ENCODE assay signal across 22 cellular contexts in the genomic region with DNA sequence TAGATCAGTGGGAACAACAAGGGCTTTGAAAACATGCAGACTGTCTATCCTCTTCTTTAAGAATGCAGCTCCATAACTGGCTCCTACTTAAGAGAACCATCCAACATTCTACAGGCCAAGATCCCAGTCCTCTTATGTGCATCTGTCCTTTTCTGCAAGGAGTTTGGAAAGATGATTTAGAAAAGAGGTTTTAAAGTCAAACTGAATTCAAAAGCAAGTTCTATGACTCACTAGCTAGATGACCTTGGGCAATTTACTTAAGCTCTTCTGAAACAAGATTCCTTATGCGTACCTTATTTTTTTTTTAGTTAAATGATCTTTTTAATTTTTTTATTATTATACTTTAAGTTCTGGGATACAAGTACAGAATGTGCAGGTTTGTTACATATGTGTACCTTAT. TPM values are rescaled to one million over a fixed set of nuclear protein-coding genes. Genes with fewer than 3 reads are reported as not detected.
DNase-seq lines count a peak whose midpoint lies in the region; TF ChIP-seq lines count a peak whose summit lies in the region.
"Had no signal": no experiment of that assay in that cellular context is flagged by ENCODE, and none has a peak within 500 bp of the region (broad histone marks: within the 10 kb centered on the region; RNA-seq: fewer than 3 reads in every experiment).

No MANE protein-coding gene starts in this region.

- no peaks in the 10 kb centered on the region for H3K36me3 ChIP-seq in OCI-LY7 (ENCODE audit: insufficient read depth, low read length)
- H3K36me3 ChIP-seq: ovary, sigmoid colon had no signal

- no peak overlapping the region for H3K4me3 ChIP-seq in AG10803 (ENCODE audit: low read length)
- H3K4me3 ChIP-seq in epithelial cell of esophagus (ENCODE audit: low read length), result no peak overlapping the region
- H3K4me3 ChIP-seq in OCI-LY7 (ENCODE audit: low read depth, low read length, poor library complexity, severe bottlenecking), result no peak overlapping the region
- H3K4me3 ChIP-seq: ovary, sigmoid colon had no signal

- H2AFZ ChIP-seq in OCI-LY7 (ENCODE audit: low read length), result no peak overlapping the region

- no peak for TF ChIP-seq CTCF in AG10803 (conservative IDR thresholded peaks at IDR 0.05; ENCODE audit: low read length)
- TF ChIP-seq CTCF in epithelial cell of esophagus (IDR thresholded peaks at IDR 0.05; ENCODE audit: insufficient read depth, low read depth, low read length, missing control alignments), result no peak
- TF ChIP-seq CTCF in nephron (IDR thresholded peaks at IDR 0.05; ENCODE audit: unreplicated experiment in 3 of 3), result no peak
- TF ChIP-seq CTCF in OCI-LY7 (conservative IDR thresholded peaks at IDR 0.05; ENCODE audit: low read length), result no peak

- no peaks in the 10 kb centered on the region for H3K79me2 ChIP-seq in OCI-LY7 (ENCODE audit: insufficient read depth, low read depth, low read length)

- H3K27ac ChIP-seq in OCI-LY7 (ENCODE audit: low read depth, low read length, poor library complexity, severe bottlenecking), result no peak overlapping the region
- H3K27ac ChIP-seq: ovary had no signal

- no TSS peak for BruUV-seq in OCI-LY7 (replicated peaks; lab: Mats Ljungman, UMichigan)

- intact Hi-C loops in OCI-LY7 (cut with micrococcal nuclease; ENCODE audit: unreplicated experiment), result no loop called here

- H3K4me2 ChIP-seq in OCI-LY7 (ENCODE audit: low read length), result no peak overlapping the region

- POLR2A ChIA-PET in OCI-LY7 (lab: Charles Lee), result no interaction called here

- no peaks in the 10 kb centered on the region for H3K4me1 ChIP-seq in OCI-LY7 (ENCODE audit: insufficient read depth, low read length, poor library complexity, severe bottlenecking)

- DNase-seq in AG10803 (ENCODE audit: low read depth) (peak; percentile 33), M059J (ENCODE audit: low read depth) (peak; percentile 60), epithelial cell of esophagus (ENCODE audit: low read depth) (peak; percentile 45), OCI-LY7 (ENCODE audit: low spot score) (no peak), NCI-H748 treated with DMSO at 0.1 percent for 48 hours (lab: John Stamatoyannopoulos, UW) (no peak), NCI-H524 treated with DMSO at 0.1 percent for 48 hours (lab: John Stamatoyannopoulos, UW) (no peak), COLO668 (lab: John Stamatoyannopoulos, UW; ENCODE audit: unreplicated experiment) (no peak)
- DNase-seq: activated CD4-positive, alpha-beta T cell treated with anti-CD3 and anti-CD28 coated beads for 36 hours; activated naive CD8-positive, alpha-beta T cell treated with anti-CD3 and anti-CD28 coated beads, Interleukin-2, amount 10 ng/mL, durations not matched to agents 7 days and 5 days; caudate nucleus; CD4-positive, alpha-beta memory T cell; DMS79 treated with DMSO at 0.1 percent for 48 hours; hippocampal formation; islet precursor cell; mammary epithelial cell; naive thymus-derived CD4-positive, alpha-beta T cell; NCI-H187 treated with DMSO at 0.1 percent for 48 hours; NCI-H446; ovary; sigmoid colon had no signal

- no peaks in the 10 kb centered on the region for H3K9me3 Mint-ChIP-seq in nephron

- H3K4me3 Mint-ChIP-seq in nephron, result peak overlapping the region in 1 of 3 experiments; percentile 3
- H3K4me3 Mint-ChIP-seq: activated CD4-positive, alpha-beta T cell treated with anti-CD3 and anti-CD28 coated beads for 36 hours; activated naive CD8-positive, alpha-beta T cell treated with anti-CD3 and anti-CD28 coated beads, Interleukin-2, amount 10 ng/mL, durations not matched to agents 7 days and 5 days; activated T-helper 17 cell treated with anti-CD3 and anti-CD28 coated beads, Interleukin-2, amount 50 U/mL, for 72 hours; CD4-positive, alpha-beta memory T cell; naive thymus-derived CD4-positive, alpha-beta T cell had no signal

- no peaks in the 10 kb centered on the region for H3K36me3 Mint-ChIP-seq in nephron (ENCODE audit: low read depth)
- H3K36me3 Mint-ChIP-seq: activated naive CD8-positive, alpha-beta T cell treated with anti-CD3 and anti-CD28 coated beads, Interleukin-2, amount 10 ng/mL, durations not matched to agents 7 days and 5 days; CD4-positive, alpha-beta memory T cell; naive thymus-derived CD4-positive, alpha-beta T cell had no signal

- no peaks in the 10 kb centered on the region for H3K27me3 Mint-ChIP-seq in nephron (ENCODE audit: low read depth)
- H3K27me3 Mint-ChIP-seq: activated CD4-positive, alpha-beta T cell treated with anti-CD3 and anti-CD28 coated beads for 36 hours; activated naive CD8-positive, alpha-beta T cell treated with anti-CD3 and anti-CD28 coated beads, Interleukin-2, amount 10 ng/mL, durations not matched to agents 7 days and 5 days; activated T-helper 17 cell treated with anti-CD3 and anti-CD28 coated beads, Interleukin-2, amount 50 U/mL, for 72 hours; CD4-positive, alpha-beta memory T cell; naive thymus-derived CD4-positive, alpha-beta T cell had no signal

- H4K20me1 ChIP-seq in OCI-LY7 (ENCODE audit: insufficient read depth, low read length), result no peaks in the 10 kb centered on the region

- no peaks in the 10 kb centered on the region for H3K9me2 ChIP-seq in OCI-LY7 (ENCODE audit: insufficient read depth, low read length)

- peaks cover 39% of the 10 kb centered on the region for H3K4me1 Mint-ChIP-seq in nephron
- H3K4me1 Mint-ChIP-seq: activated CD4-positive, alpha-beta T cell treated with anti-CD3 and anti-CD28 coated beads for 36 hours; activated naive CD8-positive, alpha-beta T cell treated with anti-CD3 and anti-CD28 coated beads, Interleukin-2, amount 10 ng/mL, durations not matched to agents 7 days and 5 days; activated T-helper 17 cell treated with anti-CD3 and anti-CD28 coated beads, Interleukin-2, amount 50 U/mL, for 72 hours; CD4-positive, alpha-beta memory T cell; naive thymus-derived CD4-positive, alpha-beta T cell had no signal

- H3K9me3 ChIP-seq in OCI-LY7 (ENCODE audit: low read length), result no peaks in the 10 kb centered on the region
- H3K9me3 ChIP-seq: ovary, sigmoid colon had no signal

- H3K27ac Mint-ChIP-seq in nephron, result peak overlapping the region; percentile 80 to 88 (median 85)
- H3K27ac Mint-ChIP-seq: activated CD4-positive, alpha-beta T cell treated with anti-CD3 and anti-CD28 coated beads for 36 hours; activated naive CD8-positive, alpha-beta T cell treated with anti-CD3 and anti-CD28 coated beads, Interleukin-2, amount 10 ng/mL, durations not matched to agents 7 days and 5 days; activated T-helper 17 cell treated with anti-CD3 and anti-CD28 coated beads, Interleukin-2, amount 50 U/mL, for 72 hours; CD4-positive, alpha-beta memory T cell; naive thymus-derived CD4-positive, alpha-beta T cell had no signal

- CTCF ChIA-PET in OCI-LY7 (lab: Charles Lee; ENCODE audit: unreplicated experiment), result no interaction called here

RNA-seq across cellular contexts. Expression of gene GUCY1A2, which starts 29.2 kb away (rescaled TPM):
- total RNA-seq in M059J (2014; rRNA removed; shearing (Covaris generic)), result 0.39 and 1.1 TPM in 2 replicates
- total RNA-seq in OCI-LY7 (2014; rRNA removed; shearing (Covaris generic)), result under 0.01 TPM in 1 of 2 replicates, not detected in the other
- not detected in 2 replicates for total RNA-seq in OCI-LY7 (2022)
- total RNA-seq: activated CD4-positive, alpha-beta T cell treated with anti-CD3 and anti-CD28 coated beads for 36 hours; activated naive CD8-positive, alpha-beta T cell treated with anti-CD3 and anti-CD28 coated beads, Interleukin-2, amount 10 ng/mL, durations not matched to agents 7 days and 5 days had no signal

Comparison
In these comparisons a context has a peak if more than half of its experiments do, and no peak if none do; other contexts are left out.
1. DNase-seq: peak in AG10803 (single experiment), M059J (single experiment) and epithelial cell of esophagus (single experiment); none in OCI-LY7 (single experiment), NCI-H748 treated with DMSO at 0.1 percent for 48 hours (single experiment), NCI-H524 treated with DMSO at 0.1 percent for 48 hours (single experiment) and COLO668 (single experiment).